ENCODE assay signal across 3 cellular contexts in genomic region chr6:35178012-35178411, GRCh38.
TF ChIP-seq lines count a peak whose summit lies in the region.

No MANE protein-coding gene starts in this region.

TF ChIP-seq in SK-N-SH, 30 proteins besides CTCF, POLR2A, EP300 and RAD21:
- TF ChIP-seq TAF1 (IDR thresholded peaks at IDR 0.05; ENCODE audit: borderline replicate concordance, low read depth, low read length) (no peak), MEF2A (IDR thresholded peaks at IDR 0.05; ENCODE audit: borderline replicate concordance, low read depth) (no peak), NRF1 (IDR thresholded peaks at IDR 0.05; ENCODE audit: low read depth, low read length) (no peak), MAX (IDR thresholded peaks at IDR 0.05; ENCODE audit: low read depth) (no peak), RFX5 (IDR thresholded peaks at IDR 0.05; ENCODE audit: low read length) (no peak), SIN3A (IDR thresholded peaks at IDR 0.05; ENCODE audit: borderline replicate concordance, low read depth, low read length) (no peak), FOXM1 (IDR thresholded peaks at IDR 0.05; ENCODE audit: low read depth) (no peak), POLR2AphosphoS5 (IDR thresholded peaks at IDR 0.05; ENCODE audit: low read depth, low read length) (no peak), TEAD4 (IDR thresholded peaks at IDR 0.05; ENCODE audit: borderline replicate concordance, insufficient read depth) (no peak), RCOR1 (IDR thresholded peaks at IDR 0.05; ENCODE audit: low read length) (no peak), GABPA (IDR thresholded peaks at IDR 0.05; ENCODE audit: low read depth) (no peak)
- TF ChIP-seq, protein P1, sequence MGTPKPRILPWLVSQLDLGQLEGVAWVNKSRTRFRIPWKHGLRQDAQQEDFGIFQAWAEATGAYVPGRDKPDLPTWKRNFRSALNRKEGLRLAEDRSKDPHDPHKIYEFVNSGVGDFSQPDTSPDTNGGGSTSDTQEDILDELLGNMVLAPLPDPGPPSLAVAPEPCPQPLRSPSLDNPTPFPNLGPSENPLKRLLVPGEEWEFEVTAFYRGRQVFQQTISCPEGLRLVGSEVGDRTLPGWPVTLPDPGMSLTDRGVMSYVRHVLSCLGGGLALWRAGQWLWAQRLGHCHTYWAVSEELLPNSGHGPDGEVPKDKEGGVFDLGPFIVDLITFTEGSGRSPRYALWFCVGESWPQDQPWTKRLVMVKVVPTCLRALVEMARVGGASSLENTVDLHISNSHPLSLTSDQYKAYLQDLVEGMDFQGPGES (IDR thresholded peaks at IDR 0.05; ENCODE audit: low read depth, low read length) = no peak

TF ChIP-seq in SK-N-SH treated with all-trans-retinoic acid at 6 μM for 48 hours, 23 proteins besides CTCF, POLR2A, EP300 and RAD21 (continued from another document):
- TF ChIP-seq PPARA (CRISPR knock-in tag; IDR thresholded peaks at IDR 0.05; ENCODE audit: borderline replicate concordance) = no peak
- no peak for TF ChIP-seq CSRNP3 (CRISPR knock-in tag; IDR thresholded peaks at IDR 0.05)
- TF ChIP-seq ARNTL (CRISPR knock-in tag; IDR thresholded peaks at IDR 0.05; ENCODE audit: borderline replicate concordance, low read depth) = no peak
- TF ChIP-seq CSDC2 (CRISPR knock-in tag; IDR thresholded peaks at IDR 0.05) = no peak
- no peak for TF ChIP-seq GLIS3 (CRISPR knock-in tag; IDR thresholded peaks at IDR 0.05)
- no peak for TF ChIP-seq ZNF565 (CRISPR knock-in tag; conservative IDR thresholded peaks at IDR 0.05; ENCODE audit: low read depth)
- TF ChIP-seq, protein P2, sequence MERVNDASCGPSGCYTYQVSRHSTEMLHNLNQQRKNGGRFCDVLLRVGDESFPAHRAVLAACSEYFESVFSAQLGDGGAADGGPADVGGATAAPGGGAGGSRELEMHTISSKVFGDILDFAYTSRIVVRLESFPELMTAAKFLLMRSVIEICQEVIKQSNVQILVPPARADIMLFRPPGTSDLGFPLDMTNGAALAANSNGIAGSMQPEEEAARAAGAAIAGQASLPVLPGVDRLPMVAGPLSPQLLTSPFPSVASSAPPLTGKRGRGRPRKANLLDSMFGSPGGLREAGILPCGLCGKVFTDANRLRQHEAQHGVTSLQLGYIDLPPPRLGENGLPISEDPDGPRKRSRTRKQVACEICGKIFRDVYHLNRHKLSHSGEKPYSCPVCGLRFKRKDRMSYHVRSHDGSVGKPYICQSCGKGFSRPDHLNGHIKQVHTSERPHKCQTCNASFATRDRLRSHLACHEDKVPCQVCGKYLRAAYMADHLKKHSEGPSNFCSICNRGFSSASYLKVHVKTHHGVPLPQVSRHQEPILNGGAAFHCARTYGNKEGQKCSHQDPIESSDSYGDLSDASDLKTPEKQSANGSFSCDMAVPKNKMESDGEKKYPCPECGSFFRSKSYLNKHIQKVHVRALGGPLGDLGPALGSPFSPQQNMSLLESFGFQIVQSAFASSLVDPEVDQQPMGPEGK (CRISPR knock-in tag; IDR thresholded peaks at IDR 0.05; ENCODE audit: borderline replicate concordance) = no peak
- TF ChIP-seq TCF4 (CRISPR knock-in tag; IDR thresholded peaks at IDR 0.05; ENCODE audit: borderline replicate concordance) = no peak
- TF ChIP-seq OSR1 (CRISPR knock-in tag; IDR thresholded peaks at IDR 0.05) = no peak
- TF ChIP-seq ZNF8 (CRISPR knock-in tag; IDR thresholded peaks at IDR 0.05) = no peak
- no peak for TF ChIP-seq ISL1 (CRISPR knock-in tag; IDR thresholded peaks at IDR 0.05)
- TF ChIP-seq TOX (CRISPR knock-in tag; IDR thresholded peaks at IDR 0.05; ENCODE audit: borderline replicate concordance) = no peak
- TF ChIP-seq ZNF70 (CRISPR knock-in tag; IDR thresholded peaks at IDR 0.05) = no peak
- TF ChIP-seq ZFP30 (CRISPR knock-in tag; IDR thresholded peaks at IDR 0.05) = no peak

TF ChIP-seq in neural cell, 6 proteins besides CTCF, POLR2A, EP300 and RAD21:
- TF ChIP-seq, protein P3, sequence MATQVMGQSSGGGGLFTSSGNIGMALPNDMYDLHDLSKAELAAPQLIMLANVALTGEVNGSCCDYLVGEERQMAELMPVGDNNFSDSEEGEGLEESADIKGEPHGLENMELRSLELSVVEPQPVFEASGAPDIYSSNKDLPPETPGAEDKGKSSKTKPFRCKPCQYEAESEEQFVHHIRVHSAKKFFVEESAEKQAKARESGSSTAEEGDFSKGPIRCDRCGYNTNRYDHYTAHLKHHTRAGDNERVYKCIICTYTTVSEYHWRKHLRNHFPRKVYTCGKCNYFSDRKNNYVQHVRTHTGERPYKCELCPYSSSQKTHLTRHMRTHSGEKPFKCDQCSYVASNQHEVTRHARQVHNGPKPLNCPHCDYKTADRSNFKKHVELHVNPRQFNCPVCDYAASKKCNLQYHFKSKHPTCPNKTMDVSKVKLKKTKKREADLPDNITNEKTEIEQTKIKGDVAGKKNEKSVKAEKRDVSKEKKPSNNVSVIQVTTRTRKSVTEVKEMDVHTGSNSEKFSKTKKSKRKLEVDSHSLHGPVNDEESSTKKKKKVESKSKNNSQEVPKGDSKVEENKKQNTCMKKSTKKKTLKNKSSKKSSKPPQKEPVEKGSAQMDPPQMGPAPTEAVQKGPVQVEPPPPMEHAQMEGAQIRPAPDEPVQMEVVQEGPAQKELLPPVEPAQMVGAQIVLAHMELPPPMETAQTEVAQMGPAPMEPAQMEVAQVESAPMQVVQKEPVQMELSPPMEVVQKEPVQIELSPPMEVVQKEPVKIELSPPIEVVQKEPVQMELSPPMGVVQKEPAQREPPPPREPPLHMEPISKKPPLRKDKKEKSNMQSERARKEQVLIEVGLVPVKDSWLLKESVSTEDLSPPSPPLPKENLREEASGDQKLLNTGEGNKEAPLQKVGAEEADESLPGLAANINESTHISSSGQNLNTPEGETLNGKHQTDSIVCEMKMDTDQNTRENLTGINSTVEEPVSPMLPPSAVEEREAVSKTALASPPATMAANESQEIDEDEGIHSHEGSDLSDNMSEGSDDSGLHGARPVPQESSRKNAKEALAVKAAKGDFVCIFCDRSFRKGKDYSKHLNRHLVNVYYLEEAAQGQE (IDR thresholded peaks at IDR 0.05; ENCODE audit: borderline replicate concordance) = no peak
- TF ChIP-seq SMC3 (conservative IDR thresholded peaks at IDR 0.05; ENCODE audit: poor library complexity) (no peak), MXI1 (conservative IDR thresholded peaks at IDR 0.05; ENCODE audit: poor library complexity, severe bottlenecking) (no peak), TAF1 (IDR thresholded peaks at IDR 0.05; ENCODE audit: low read depth) (no peak), EZH2 (IDR thresholded peaks at IDR 0.05; ENCODE audit: borderline replicate concordance, insufficient read depth, low read length, poor library complexity, severe bottlenecking) (no peak), POLR2AphosphoS5 (IDR thresholded peaks at IDR 0.05) (no peak)
